In the genomic region with DNA sequence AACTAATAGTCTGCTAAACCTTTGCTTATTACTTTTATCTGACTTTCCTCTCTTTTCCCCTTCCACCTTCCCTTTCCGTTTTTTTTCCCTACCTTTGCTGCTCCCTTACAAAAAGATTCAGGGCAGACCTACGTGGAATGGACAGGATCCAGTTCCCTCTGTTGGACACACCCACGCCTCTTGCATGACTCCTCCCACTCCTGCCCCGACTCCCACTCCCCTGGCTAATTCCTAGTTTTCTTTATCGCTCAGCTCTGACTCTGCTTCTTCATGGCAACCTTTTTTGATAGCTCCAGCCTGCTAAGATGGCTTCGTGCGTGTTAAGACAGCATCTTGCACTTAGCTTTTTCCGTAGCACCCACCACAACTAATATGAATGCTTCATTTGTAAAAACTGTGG, we compare ENCODE assay signal across 33 cellular contexts.
"Had no signal": no experiment of that assay in that cellular context is flagged by ENCODE, and none has a peak within 500 bp of the region (broad histone marks: within the 10 kb centered on the region; RNA-seq: fewer than 3 reads in every experiment).

No MANE protein-coding gene starts in this region.

- H3K9me3 ChIP-seq: esophagus muscularis mucosa, gastrocnemius medialis, heart left ventricle had no signal

- H3K27ac ChIP-seq: esophagus muscularis mucosa, foreskin keratinocyte, gastrocnemius medialis, heart left ventricle, WERI-Rb-1 had no signal

- H3K9me3 Mint-ChIP-seq: activated CD4-positive, alpha-beta T cell treated with anti-CD3 and anti-CD28 coated beads, Interleukin-2, amount 10 ng/mL, durations not matched to agents 7 days and 5 days; T-helper 2 cell treated with Interferon-gamma antibody and Interleukin-4, amounts not matched to agents 5 μg/mL and 100 μg/mL, for 36 hours had no signal

- H3K4me3 Mint-ChIP-seq: activated CD4-positive, alpha-beta memory T cell treated with anti-CD3 and anti-CD28 coated beads, Interleukin-2, amount 10 ng/mL, durations not matched to agents 7 days and 5 days; activated CD4-positive, alpha-beta T cell treated with anti-CD3 and anti-CD28 coated beads for 36 hours; activated CD4-positive, alpha-beta T cell treated with anti-CD3 and anti-CD28 coated beads, Interleukin-2, amount 10 ng/mL, durations not matched to agents 7 days and 5 days; activated naive CD4-positive, alpha-beta T cell treated with anti-CD3 and anti-CD28 coated beads, Interleukin-2, amount 10 ng/mL, durations not matched to agents 7 days and 5 days; activated naive CD8-positive, alpha-beta T cell treated with anti-CD3 and anti-CD28 coated beads, Interleukin-2, amount 10 ng/mL, durations not matched to agents 7 days and 5 days; activated T-cell treated with anti-CD3 and anti-CD28 coated beads, Interleukin-2, amount 50 U/mL, for 24 hours; activated T-cell treated with anti-CD3 and anti-CD28 coated beads, Interleukin-2, amount 50 U/mL, for 72 hours; effector memory CD8-positive, alpha-beta T cell; T-helper 17 cell; T-helper 2 cell treated with Interferon-gamma antibody and Interleukin-4, amounts not matched to agents 5 μg/mL and 100 μg/mL, for 36 hours had no signal

- H3K36me3 Mint-ChIP-seq: activated naive CD4-positive, alpha-beta T cell treated with anti-CD3 and anti-CD28 coated beads, Interleukin-2, amount 10 ng/mL, durations not matched to agents 7 days and 5 days; activated naive CD4-positive, alpha-beta T cell treated with anti-CD3 and anti-CD28 coated beads, Interleukin-2, amount 50 U/mL, for 72 hours; activated naive CD8-positive, alpha-beta T cell treated with anti-CD3 and anti-CD28 coated beads, Interleukin-2, amount 10 ng/mL, durations not matched to agents 7 days and 5 days had no signal

- H3K27me3 Mint-ChIP-seq: activated CD4-positive, alpha-beta memory T cell treated with anti-CD3 and anti-CD28 coated beads, Interleukin-2, amount 10 ng/mL, durations not matched to agents 7 days and 5 days; activated CD4-positive, alpha-beta T cell treated with anti-CD3 and anti-CD28 coated beads for 36 hours; activated CD4-positive, alpha-beta T cell treated with anti-CD3 and anti-CD28 coated beads, Interleukin-2, amount 10 ng/mL, durations not matched to agents 7 days and 5 days; activated naive CD4-positive, alpha-beta T cell treated with anti-CD3 and anti-CD28 coated beads, Interleukin-2, amount 10 ng/mL, durations not matched to agents 7 days and 5 days; activated naive CD8-positive, alpha-beta T cell treated with anti-CD3 and anti-CD28 coated beads, Interleukin-2, amount 10 ng/mL, durations not matched to agents 7 days and 5 days; activated T-cell treated with anti-CD3 and anti-CD28 coated beads, Interleukin-2, amount 50 U/mL, for 24 hours; effector memory CD8-positive, alpha-beta T cell; T-helper 17 cell had no signal

- H3K27ac Mint-ChIP-seq: activated CD4-positive, alpha-beta memory T cell treated with anti-CD3 and anti-CD28 coated beads, Interleukin-2, amount 10 ng/mL, durations not matched to agents 7 days and 5 days; activated CD4-positive, alpha-beta T cell treated with anti-CD3 and anti-CD28 coated beads for 36 hours; activated CD4-positive, alpha-beta T cell treated with anti-CD3 and anti-CD28 coated beads, Interleukin-2, amount 10 ng/mL, durations not matched to agents 7 days and 5 days; activated naive CD4-positive, alpha-beta T cell treated with anti-CD3 and anti-CD28 coated beads, Interleukin-2, amount 10 ng/mL, durations not matched to agents 7 days and 5 days; activated naive CD4-positive, alpha-beta T cell treated with anti-CD3 and anti-CD28 coated beads, Interleukin-2, amount 50 U/mL, for 72 hours; activated naive CD8-positive, alpha-beta T cell treated with anti-CD3 and anti-CD28 coated beads, Interleukin-2, amount 10 ng/mL, durations not matched to agents 7 days and 5 days; activated T-cell treated with anti-CD3 and anti-CD28 coated beads, Interleukin-2, amount 50 U/mL, for 24 hours; activated T-cell treated with anti-CD3 and anti-CD28 coated beads, Interleukin-2, amount 50 U/mL, for 72 hours; effector memory CD8-positive, alpha-beta T cell; T-helper 17 cell; T-helper 2 cell treated with Interferon-gamma antibody and Interleukin-4, amounts not matched to agents 5 μg/mL and 100 μg/mL, for 36 hours had no signal

- H3K4me1 ChIP-seq: foreskin keratinocyte, gastrocnemius medialis had no signal

- H3K4me1 Mint-ChIP-seq: activated CD4-positive, alpha-beta memory T cell treated with anti-CD3 and anti-CD28 coated beads, Interleukin-2, amount 10 ng/mL, durations not matched to agents 7 days and 5 days; activated CD4-positive, alpha-beta T cell treated with anti-CD3 and anti-CD28 coated beads for 36 hours; activated CD4-positive, alpha-beta T cell treated with anti-CD3 and anti-CD28 coated beads, Interleukin-2, amount 10 ng/mL, durations not matched to agents 7 days and 5 days; activated naive CD4-positive, alpha-beta T cell treated with anti-CD3 and anti-CD28 coated beads, Interleukin-2, amount 10 ng/mL, durations not matched to agents 7 days and 5 days; activated naive CD8-positive, alpha-beta T cell treated with anti-CD3 and anti-CD28 coated beads, Interleukin-2, amount 10 ng/mL, durations not matched to agents 7 days and 5 days; T-helper 17 cell had no signal

- H3K36me3 ChIP-seq: esophagus muscularis mucosa, gastrocnemius medialis, heart left ventricle, WERI-Rb-1 had no signal

- DNase-seq: activated CD4-positive, alpha-beta memory T cell treated with anti-CD3 and anti-CD28 coated beads, Interleukin-2, amount 10 ng/mL, durations not matched to agents 7 days and 5 days; activated CD4-positive, alpha-beta T cell treated with anti-CD3 and anti-CD28 coated beads for 36 hours; activated CD4-positive, alpha-beta T cell treated with anti-CD3 and anti-CD28 coated beads, Interleukin-2, amount 10 ng/mL, durations not matched to agents 7 days and 5 days; activated CD4-positive, alpha-beta T cell treated with anti-CD3 and anti-CD28 coated beads, Interleukin-2, amount 50 U/mL, for 4 hours; activated CD4-positive, CD25-positive, alpha-beta regulatory T cell; activated CD4-positive, CD25-positive, alpha-beta regulatory T cell treated with anti-CD3 and anti-CD28 coated beads, Interleukin-2, amount 50 U/mL, for 72 hours; activated CD8-positive, alpha-beta memory T cell treated with anti-CD3 and anti-CD28 coated beads, Interleukin-2, amount 50 U/mL, for 48 hours; activated gamma-delta T cell; activated naive CD4-positive, alpha-beta T cell; activated naive CD4-positive, alpha-beta T cell treated with anti-CD3 and anti-CD28 coated beads, Interleukin-2, amount 10 ng/mL, durations not matched to agents 7 days and 5 days; activated naive CD8-positive, alpha-beta T cell treated with anti-CD3 and anti-CD28 coated beads, Interleukin-2, amount 10 ng/mL, durations not matched to agents 7 days and 5 days; activated T-cell treated with anti-CD3 and anti-CD28 coated beads for 4 hours; activated T-cell treated with anti-CD3 and anti-CD28 coated beads, Interleukin-2, amount 50 U/mL, for 24 hours; activated T-cell treated with anti-CD3 and anti-CD28 coated beads, Interleukin-2, amount 50 U/mL, for 72 hours; amniotic stem cell; anterior cingulate cortex; caudate nucleus; cortex of kidney; dermis blood vessel endothelial cell; effector CD4-positive, alpha-beta T cell; effector memory CD8-positive, alpha-beta T cell; erythroblast; foreskin keratinocyte; gastrocnemius medialis; glutamatergic neuron; heart left ventricle; T-helper 1 cell; T-helper 17 cell; T1000; WERI-Rb-1 had no signal

- H3K27me3 ChIP-seq: esophagus muscularis mucosa, foreskin keratinocyte, gastrocnemius medialis, heart left ventricle had no signal

- H3K4me3 ChIP-seq: esophagus muscularis mucosa, gastrocnemius medialis, heart left ventricle had no signal
